ENCODE assay signal across 8 cellular contexts in the genomic region with DNA sequence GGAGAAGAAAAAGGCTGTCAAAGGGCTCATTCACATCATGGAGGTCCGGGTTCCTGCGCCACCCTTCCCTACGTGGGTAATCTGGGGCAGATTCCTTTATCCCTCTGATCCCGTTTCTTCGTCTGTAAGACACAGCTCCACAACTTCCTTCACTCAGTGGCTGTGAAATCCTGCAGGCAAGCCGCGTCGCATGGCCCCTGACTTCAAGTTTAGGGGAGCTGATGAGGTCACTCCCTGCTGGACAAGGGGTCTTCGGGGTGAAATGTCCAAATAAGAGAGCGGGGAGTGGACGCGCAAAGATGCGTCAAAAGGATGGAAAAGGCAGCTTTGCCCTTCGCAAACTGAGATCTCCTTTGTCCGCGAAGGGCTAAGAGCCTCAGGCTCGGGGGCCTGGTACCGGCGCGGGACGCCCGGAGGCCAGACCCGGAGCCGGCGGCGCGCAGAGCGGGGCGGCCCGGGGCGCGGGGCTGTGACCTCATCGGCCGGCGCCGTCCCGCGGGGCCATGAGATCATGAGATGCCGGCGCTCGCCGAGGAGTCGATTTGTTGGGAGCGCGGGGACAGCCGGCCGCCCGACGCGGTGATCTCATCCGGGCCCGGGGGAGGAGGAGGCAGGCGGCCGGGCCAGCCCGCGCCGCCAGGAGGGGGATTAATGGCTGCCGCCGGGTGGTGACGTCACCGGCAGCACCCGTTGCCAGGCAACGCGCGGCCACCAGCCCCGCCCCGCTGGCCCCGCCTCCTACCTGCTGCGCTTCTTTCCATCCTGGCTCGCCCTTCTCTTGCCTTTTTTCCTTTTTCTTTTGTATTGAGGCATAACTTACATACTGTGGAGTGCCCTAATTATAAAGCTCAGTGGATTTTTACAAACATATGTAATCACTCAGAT.
A peak's percentile ranks its signal among the peaks of the same experiment; 100 is the strongest.
DNase-seq lines count a peak whose midpoint lies in the region; ATAC-seq and TF ChIP-seq lines count a peak whose summit lies in the region.

No MANE protein-coding gene starts in this region.

- 2% methylated on average over 24 of the region's 70 CpGs for WGBS in esophagus muscularis mucosa

- no peaks in the 10 kb centered on the region for H3K27me3 ChIP-seq in esophagus muscularis mucosa

- peaks cover 9 to 19% (median 12%) of the 10 kb centered on the region in 4 donors for H3K4me1 ChIP-seq in esophagus muscularis mucosa

- H3K4me3 ChIP-seq in esophagus muscularis mucosa = peak overlapping the region; percentile 68 to 80 (median 72)

- H3K27ac ChIP-seq in esophagus muscularis mucosa (replicated peaks in 1 of 4) = peak overlapping the region; percentile 92 to 96 (median 94)

- TF ChIP-seq RAD21 in Ishikawa (IDR thresholded peaks at IDR 0.05; ENCODE audit: low read depth) = no peak

- intact Hi-C loops in esophagus muscularis mucosa (cut with DNase I) = loop anchor here (10.0 kb wide), 1 partner anchor 96 kb away; a partner anchor contains a TSS

- no peak for TF ChIP-seq POLR2A in esophagus muscularis mucosa (IDR thresholded peaks at IDR 0.05; ENCODE audit: low read depth)

- peak; percentile 86 for DNase-seq in DMS153 treated with DMSO at 0.1 percent for 48 hours (lab: John Stamatoyannopoulos, UW; ENCODE audit: unreplicated experiment)
- peak; percentile 29 for DNase-seq in OCI-M2 (lab: John Stamatoyannopoulos, UW; ENCODE audit: unreplicated experiment)
- peak; percentile 87 to 92 for DNase-seq in activated T-cell treated with anti-CD3 and anti-CD28 coated beads, Interleukin-2, amount 50 U/mL, for 48 hours
- peak; percentile 96 for DNase-seq in esophagus muscularis mucosa (ENCODE audit: extremely low spot score)
- DNase-seq in myocyte (ENCODE audit: low read depth) = peak; percentile 93
- DNase-seq in stimulated activated CD8-positive, alpha-beta memory T cell treated with anti-CD3 and anti-CD28 coated beads, Interleukin-7, amount 100 ng/mL, for 4 hours (ENCODE audit: low read depth in 2 of 2) = peak; percentile 75 to 90

- no peak for TF ChIP-seq EP300 in Ishikawa (IDR thresholded peaks at IDR 0.05; ENCODE audit: borderline replicate concordance)
- no peak for TF ChIP-seq EP300 in esophagus muscularis mucosa (IDR thresholded peaks at IDR 0.05)

- ATAC-seq in GM21576 (IDR thresholded peaks at IDR 0.05; ENCODE audit: unreplicated experiment) = peak; percentile 84

- no peaks in the 10 kb centered on the region for H3K9me3 ChIP-seq in esophagus muscularis mucosa

- TF ChIP-seq CTCF in esophagus muscularis mucosa (IDR thresholded peaks at IDR 0.05) = peak in 1 of 3 experiments; percentile 17

- no peaks in the 10 kb centered on the region for H3K36me3 ChIP-seq in esophagus muscularis mucosa

TF ChIP-seq in Ishikawa, 13 proteins besides CTCF, POLR2A, EP300 and RAD21:
- TF ChIP-seq EGR1 (IDR thresholded peaks at IDR 0.05) = no peak
- no peak; the same call in 1 of the 2 replicates for TF ChIP-seq TCF12 (IDR thresholded peaks at IDR 0.05; ENCODE audit: low read depth)
- TF ChIP-seq CREB1 (IDR thresholded peaks at IDR 0.05; ENCODE audit: low read depth) = peak; percentile 71
- peak; percentile 7; the same call in 1 of the 2 replicates for TF ChIP-seq TEAD4 (IDR thresholded peaks at IDR 0.05)
- no peak; the same call in 1 of the 2 replicates for TF ChIP-seq ZBTB7A (IDR thresholded peaks at IDR 0.05; ENCODE audit: low read depth)
- peak; percentile 90 for TF ChIP-seq YY1 (IDR thresholded peaks at IDR 0.05; ENCODE audit: low read depth)
TF ChIP-seq in Ishikawa: peak in this region for 3.

Comparison
In these comparisons a context has a peak if more than half of its experiments do, and no peak if none do; other contexts are left out.
1. Peak in every context shown above with its lines: DNase-seq, ATAC-seq, H3K4me3 ChIP-seq and H3K27ac ChIP-seq.
2. DNase-seq: peak in every context shown above with its lines; median percentile 96 in esophagus muscularis mucosa; 93 in myocyte; 90 in activated T-cell treated with anti-CD3 and anti-CD28 coated beads, Interleukin-2, amount 50 U/mL, for 48 hours; 86 in DMS153 treated with DMSO at 0.1 percent for 48 hours; 82 in stimulated activated CD8-positive, alpha-beta memory T cell treated with anti-CD3 and anti-CD28 coated beads, Interleukin-7, amount 100 ng/mL, for 4 hours; 29 in OCI-M2.